Comparison of ENCODE assay signal across 1 cellular context in the genomic region with DNA sequence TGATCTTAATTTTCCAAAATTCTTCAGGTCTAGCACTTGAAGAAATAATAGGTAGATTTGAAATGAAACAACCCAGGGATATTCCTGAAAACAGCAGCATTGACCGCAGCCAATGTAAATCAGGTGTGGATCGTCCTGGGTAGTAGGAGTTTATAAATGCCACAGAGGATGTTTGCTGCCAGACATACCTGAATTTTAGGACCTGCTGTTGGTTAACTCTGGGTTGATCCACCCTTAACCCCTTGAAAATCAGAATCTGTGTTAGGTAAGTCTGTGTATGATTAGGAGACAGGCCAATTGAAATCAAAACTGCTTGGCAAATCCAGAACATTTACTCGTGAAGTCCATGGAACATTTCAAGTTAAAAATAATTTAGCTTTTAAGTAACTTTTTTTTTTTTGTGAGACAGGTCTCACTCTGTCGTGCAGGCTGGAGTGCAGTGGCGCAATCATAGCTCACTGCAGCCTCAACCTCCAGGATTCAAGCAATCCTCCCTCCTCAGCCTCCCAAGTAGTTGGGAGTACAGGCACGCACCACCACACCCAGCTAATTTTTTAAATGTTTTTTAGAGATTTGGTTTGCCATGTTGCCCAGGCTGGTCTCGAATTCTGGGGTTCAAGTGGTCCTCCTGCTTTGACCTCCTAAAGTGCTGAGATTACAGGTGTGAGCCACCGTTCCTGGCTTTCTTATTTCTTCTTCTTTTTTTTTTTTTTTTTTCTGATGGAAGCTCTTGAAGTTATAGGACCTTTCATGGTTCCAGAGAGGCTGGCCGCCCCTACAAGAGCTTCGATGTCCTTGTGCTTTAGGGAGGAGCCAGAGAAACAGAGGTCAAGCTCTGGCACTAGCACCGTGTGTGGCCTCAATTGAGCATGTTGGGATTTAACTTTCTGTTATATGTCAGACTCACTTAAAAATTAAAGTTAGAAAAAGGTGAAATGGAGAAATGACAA.
TF ChIP-seq lines count a peak whose summit lies in the region.

No MANE protein-coding gene starts in this region.

TF ChIP-seq in H1, 55 proteins besides CTCF, POLR2A, EP300 and RAD21:
- TF ChIP-seq SIRT6 (IDR thresholded peaks at IDR 0.05; ENCODE audit: low read length): no peak
